ENCODE assay signal across 1 cellular context in genomic region chr14:99570542-99571302, GRCh38.
A peak's percentile ranks its signal among the peaks of the same experiment; 100 is the strongest.
TF ChIP-seq lines count a peak whose summit lies in the region.

No MANE protein-coding gene starts in this region.

TF ChIP-seq in HepG2, 621 proteins besides CTCF, POLR2A, EP300 and RAD21:
- TF ChIP-seq ZNF503 (CRISPR knock-in tag; IDR thresholded peaks at IDR 0.05) (no peak), ZNF550 (CRISPR knock-in tag; IDR thresholded peaks at IDR 0.05; ENCODE audit: borderline replicate concordance) (no peak), ZNF563 (CRISPR knock-in tag; IDR thresholded peaks at IDR 0.05) (no peak), BHLHE40 (IDR thresholded peaks at IDR 0.05; ENCODE audit: low read length) (peak; percentile 64), MAX (IDR thresholded peaks at IDR 0.05) (0 out of 2 replicates have a peak, but pooled peaks have one; percentile 5)
